In the genomic region with DNA sequence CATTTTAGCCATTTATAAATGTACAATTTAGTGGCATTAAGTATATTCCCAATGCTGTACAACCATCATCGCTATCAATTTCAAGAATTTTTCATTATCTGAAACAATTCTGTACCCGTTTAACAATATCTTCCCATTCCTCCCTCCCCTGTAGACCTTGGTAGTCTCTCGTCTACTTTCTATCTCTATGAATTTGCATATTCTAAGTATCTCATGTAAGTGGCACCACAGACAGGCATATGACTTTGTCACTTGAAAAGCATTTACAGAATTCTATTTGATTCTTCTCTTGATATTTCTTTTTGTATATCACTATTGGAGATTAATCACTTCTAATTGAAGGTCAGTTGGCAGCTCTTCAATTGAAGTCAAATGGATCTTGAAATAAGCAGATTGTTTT, we compare ENCODE assay signal across 24 cellular contexts.
"Had no signal": no experiment of that assay in that cellular context is flagged by ENCODE, and none has a peak within 500 bp of the region (broad histone marks: within the 10 kb centered on the region; RNA-seq: fewer than 3 reads in every experiment).

No MANE protein-coding gene starts in this region.

- H3K4me3 Mint-ChIP-seq: activated naive CD4-positive, alpha-beta T cell treated with anti-CD3 and anti-CD28 coated beads, Interleukin-2, amount 50 U/mL, for 24 hours; activated naive CD8-positive, alpha-beta T cell treated with anti-CD3 and anti-CD28 coated beads, Interleukin-2, amount 50 U/mL, for 24 hours; activated T-cell treated with anti-CD3 and anti-CD28 coated beads, Interleukin-2, amount 50 U/mL, for 4 hours; immature natural killer cell had no signal

- ATAC-seq: activated naive CD8-positive, alpha-beta T cell treated with anti-CD3 and anti-CD28 coated beads, Interleukin-2, amount 50 U/mL, for 24 hours; foreskin keratinocyte; heart left ventricle; left colon; right lobe of liver; SK-N-SH treated with all-trans-retinoic acid at 6 μM for 48 hours had no signal

- H3K27ac Mint-ChIP-seq: activated naive CD4-positive, alpha-beta T cell treated with anti-CD3 and anti-CD28 coated beads, Interleukin-2, amount 50 U/mL, for 24 hours; activated naive CD8-positive, alpha-beta T cell treated with anti-CD3 and anti-CD28 coated beads, Interleukin-2, amount 50 U/mL, for 24 hours; immature natural killer cell; progenitor cell of endocrine pancreas had no signal

- DNase-seq: activated CD4-positive, alpha-beta T cell treated with anti-CD3 and anti-CD28 coated beads for 1 hour; activated CD8-positive, alpha-beta memory T cell treated with anti-CD3 and anti-CD28 coated beads for 24 hours; activated effector memory CD4-positive, alpha-beta T cell treated with anti-CD3 and anti-CD28 coated beads, Interleukin-2, amount 50 U/mL, for 16 hours; activated naive CD8-positive, alpha-beta T cell treated with anti-CD3 and anti-CD28 coated beads, Interleukin-2, amount 50 U/mL, for 24 hours; activated T-cell treated with anti-CD3 and anti-CD28 coated beads, Interleukin-2, amount 50 U/mL, for 4 hours; amygdala; central memory CD4-positive, alpha-beta T cell; heart left ventricle; hypothalamus; immature natural killer cell; kidney; left colon; mammary epithelial cell; ovary; right lobe of liver; stimulated activated CD4-positive, alpha-beta T cell treated with anti-CD3 and anti-CD28 coated beads, Interleukin-2, amount 100 ng/mL, for 48 hours; stimulated activated naive CD4-positive, alpha-beta T cell treated with Interleukin-2 at 50 U/mL for 16 hours; T-helper 9 cell; transverse colon; WERI-Rb-1 had no signal

- H3K27me3 Mint-ChIP-seq: activated naive CD4-positive, alpha-beta T cell treated with anti-CD3 and anti-CD28 coated beads, Interleukin-2, amount 50 U/mL, for 24 hours; activated naive CD8-positive, alpha-beta T cell treated with anti-CD3 and anti-CD28 coated beads, Interleukin-2, amount 50 U/mL, for 24 hours; progenitor cell of endocrine pancreas had no signal
